In genomic region chr3:192372627-192373026, GRCh38 we compare ENCODE assay signal across 18 cellular contexts.
A peak's percentile ranks its signal among the peaks of the same experiment; 100 is the strongest.
DNase-seq lines count a peak whose midpoint lies in the region; FAIRE-seq and TF ChIP-seq lines count a peak whose summit lies in the region.
"Had no signal": no experiment of that assay in that cellular context is flagged by ENCODE, and none has a peak within 500 bp of the region (broad histone marks: within the 10 kb centered on the region; RNA-seq: fewer than 3 reads in every experiment).

No MANE protein-coding gene starts in this region.

- DNase-seq in D721Med (ENCODE audit: insufficient read length, low spot score) (no peak), NCI-H1105 (lab: John Stamatoyannopoulos, UW) (peak; percentile 34), NCI-H2196 (lab: John Stamatoyannopoulos, UW; ENCODE audit: unreplicated experiment) (peak; percentile 50), SHP77 treated with DMSO at 0.1 percent for 48 hours (lab: John Stamatoyannopoulos, UW) (peak; percentile 19), HCEC 1CT (no peak)
- no peak for DNase-seq in activated CD4-positive, CD25-positive, alpha-beta regulatory T cell (lab: John Stamatoyannopoulos, UW)
- no peak for DNase-seq in activated CD4-positive, alpha-beta T cell treated with anti-CD3 and anti-CD28 coated beads for 1 hour
- DNase-seq in activated naive CD4-positive, alpha-beta T cell treated with anti-CD3 and anti-CD28 coated beads, Interleukin-2, amount 10 ng/mL, durations not matched to agents 7 days and 5 days: no peak
- DNase-seq: activated effector memory CD4-positive, alpha-beta T cell treated with anti-CD3 and anti-CD28 coated beads, Interleukin-2, amount 50 U/mL, for 16 hours; DMS53; effector CD8-positive, alpha-beta T cell; esophagus squamous epithelium; left cardiac atrium; mesendoderm; natural killer cell; T1000 had no signal

- no peaks in the 10 kb centered on the region for H3K36me3 Mint-ChIP-seq in activated naive CD4-positive, alpha-beta T cell treated with anti-CD3 and anti-CD28 coated beads, Interleukin-2, amount 10 ng/mL, durations not matched to agents 7 days and 5 days
- H3K36me3 Mint-ChIP-seq: natural killer cell; stimulated activated effector memory CD8-positive, alpha-beta T cell treated with anti-CD3 and anti-CD28 coated beads, Interleukin-12 subunit alpha, Interleukin-12 subunit beta, amount 100 ng/mL, for 72 hours had no signal

- no peaks in the 10 kb centered on the region for H3K4me1 Mint-ChIP-seq in activated naive CD4-positive, alpha-beta T cell treated with anti-CD3 and anti-CD28 coated beads, Interleukin-2, amount 10 ng/mL, durations not matched to agents 7 days and 5 days
- H3K4me1 Mint-ChIP-seq: natural killer cell; stimulated activated effector memory CD8-positive, alpha-beta T cell treated with anti-CD3 and anti-CD28 coated beads, Interleukin-12 subunit alpha, Interleukin-12 subunit beta, amount 100 ng/mL, for 72 hours had no signal

- H3K4me3 Mint-ChIP-seq in activated naive CD4-positive, alpha-beta T cell treated with anti-CD3 and anti-CD28 coated beads, Interleukin-2, amount 10 ng/mL, durations not matched to agents 7 days and 5 days: no peak overlapping the region
- H3K4me3 Mint-ChIP-seq: natural killer cell; stimulated activated effector memory CD8-positive, alpha-beta T cell treated with anti-CD3 and anti-CD28 coated beads, Interleukin-12 subunit alpha, Interleukin-12 subunit beta, amount 100 ng/mL, for 72 hours had no signal

- no peaks in the 10 kb centered on the region for H3K27me3 Mint-ChIP-seq in activated naive CD4-positive, alpha-beta T cell treated with anti-CD3 and anti-CD28 coated beads, Interleukin-2, amount 10 ng/mL, durations not matched to agents 7 days and 5 days

- no peak overlapping the region for H3K27ac Mint-ChIP-seq in activated naive CD4-positive, alpha-beta T cell treated with anti-CD3 and anti-CD28 coated beads, Interleukin-2, amount 10 ng/mL, durations not matched to agents 7 days and 5 days
- H3K27ac Mint-ChIP-seq: natural killer cell; stimulated activated effector memory CD8-positive, alpha-beta T cell treated with anti-CD3 and anti-CD28 coated beads, Interleukin-12 subunit alpha, Interleukin-12 subunit beta, amount 100 ng/mL, for 72 hours had no signal

- TF ChIP-seq CTCF in D721Med (IDR thresholded peaks at IDR 0.05; ENCODE audit: insufficient read depth, missing control alignments): no peak

- CTCF ChIA-PET in activated naive CD4-positive, alpha-beta T cell treated with anti-CD3 and anti-CD28 coated beads, Interleukin-2, amount 10 ng/mL, durations not matched to agents 7 days and 5 days (lab: Charles Lee): no interaction called here

- peak; percentile 94 for FAIRE-seq in D721Med (lab: Jason Lieb, UNC)
- FAIRE-seq: RCC 7860 had no signal

- H3K9me3 Mint-ChIP-seq in activated naive CD4-positive, alpha-beta T cell treated with anti-CD3 and anti-CD28 coated beads, Interleukin-2, amount 10 ng/mL, durations not matched to agents 7 days and 5 days: no peaks in the 10 kb centered on the region
- H3K9me3 Mint-ChIP-seq: stimulated activated effector memory CD8-positive, alpha-beta T cell treated with anti-CD3 and anti-CD28 coated beads, Interleukin-12 subunit alpha, Interleukin-12 subunit beta, amount 100 ng/mL, for 72 hours had no signal

Comparison
In these comparisons a context has a peak if more than half of its experiments do, and no peak if none do; other contexts are left out.
1. DNase-seq: peak in NCI-H1105 (single experiment), NCI-H2196 (single experiment) and SHP77 treated with DMSO at 0.1 percent for 48 hours (single experiment); none in D721Med (single experiment), HCEC 1CT (single experiment), activated CD4-positive, CD25-positive, alpha-beta regulatory T cell (0 of 4), activated CD4-positive, alpha-beta T cell treated with anti-CD3 and anti-CD28 coated beads for 1 hour (single experiment) and activated naive CD4-positive, alpha-beta T cell treated with anti-CD3 and anti-CD28 coated beads, Interleukin-2, amount 10 ng/mL, durations not matched to agents 7 days and 5 days (single experiment).